Comparison of ENCODE assay signal across 17 cellular contexts in genomic region chr2:188551671-188552070, GRCh38.
DNase-seq lines count a peak whose midpoint lies in the region; ATAC-seq, FAIRE-seq and TF ChIP-seq lines count a peak whose summit lies in the region.
"Had no signal": no experiment of that assay in that cellular context is flagged by ENCODE, and none has a peak within 500 bp of the region (broad histone marks: within the 10 kb centered on the region; RNA-seq: fewer than 3 reads in every experiment).

No MANE protein-coding gene starts in this region.

- no peak for TF ChIP-seq CTCF in endothelial cell of umbilical vein (IDR thresholded peaks at IDR 0.05; ENCODE audit: extremely low read depth in 1 of 2, insufficient read depth in 1 of 2, low read depth in 1 of 2, low read length in 2 of 2)

- H3K4me1 ChIP-seq in endothelial cell of umbilical vein (ENCODE audit: control insufficient read depth, extremely low read depth, insufficient read depth, low read length) (no peaks in the 10 kb centered on the region), small intestine (ENCODE audit: control insufficient read depth in 2 of 2, insufficient read depth in 1 of 2, low read depth in 1 of 2, low read length in 1 of 2) (no peaks in the 10 kb centered on the region)
- H3K4me1 ChIP-seq: A549, Caco-2 had no signal

- H3K9ac ChIP-seq in endothelial cell of umbilical vein (replicated peaks; ENCODE audit: extremely low read depth, insufficient read depth, low read length) = no peak overlapping the region

- H3K4me3 ChIP-seq in endothelial cell of umbilical vein (replicated peaks in 1 of 3; ENCODE audit: insufficient read depth in 1 of 3, low read depth in 1 of 3, low read length in 3 of 3) (no peak overlapping the region), small intestine (ENCODE audit: low read depth in 1 of 2, low read length in 2 of 2) (no peak overlapping the region), H7 (ENCODE audit: insufficient read depth, low read depth, low read length) (no peak overlapping the region)
- H3K4me3 ChIP-seq: A549, GM12878, GM23338, HAP-1 had no signal

- no peaks in the 10 kb centered on the region for H4K20me1 ChIP-seq in endothelial cell of umbilical vein (replicated peaks; ENCODE audit: control insufficient read depth, extremely low read depth, insufficient read depth, low read length)

- H3K27ac ChIP-seq in endothelial cell of umbilical vein (ENCODE audit: insufficient read depth, low read depth, low read length) (no peak overlapping the region), small intestine (ENCODE audit: low read depth in 1 of 2, low read length in 1 of 2) (no peak overlapping the region)
- H3K27ac ChIP-seq: A549 had no signal

- no peak overlapping the region for H2AFZ ChIP-seq in endothelial cell of umbilical vein (ENCODE audit: low read depth, low read length)
- H2AFZ ChIP-seq: GM23338 had no signal

- dilution Hi-C loops in endothelial cell of umbilical vein (cut with MboI; ENCODE audit: extremely low pct_ligation_motif_present, low sequenced_read_pairs) = no loop called here

- CTCF ChIA-PET in endothelial cell of umbilical vein (lab: Charles Lee) = no interaction called here

- no peak overlapping the region for H3K4me2 ChIP-seq in endothelial cell of umbilical vein (ENCODE audit: insufficient read depth, low read length)
- H3K4me2 ChIP-seq: A549, GM23338 had no signal

- no peaks in the 10 kb centered on the region for H3K9me1 ChIP-seq in endothelial cell of umbilical vein (replicated peaks; ENCODE audit: control insufficient read depth, extremely low read depth, insufficient read depth, low read length)

- H3K79me2 ChIP-seq in endothelial cell of umbilical vein (ENCODE audit: control insufficient read depth, insufficient read depth, low read length) = no peaks in the 10 kb centered on the region

- BruUV-seq in endothelial cell of umbilical vein (replicated peaks; lab: Mats Ljungman, UMichigan) = no TSS peak

- WGBS in small intestine, 3 donors = 78 to 87% (median 78%) methylated on average over 3 of the region's 3 CpGs

- no peak for TF ChIP-seq POLR2A in endothelial cell of umbilical vein (IDR thresholded peaks at IDR 0.05; ENCODE audit: low read depth, low read length)

- H3K36me3 ChIP-seq in endothelial cell of umbilical vein (ENCODE audit: control insufficient read depth in 2 of 2, extremely low read depth in 1 of 2, insufficient read depth in 2 of 2, low read length in 2 of 2) = no peaks in the 10 kb centered on the region
- H3K36me3 ChIP-seq in small intestine (ENCODE audit: control insufficient read depth in 2 of 2, insufficient read depth in 2 of 2, low read length in 2 of 2) = no peaks in the 10 kb centered on the region
- no peaks in the 10 kb centered on the region for H3K36me3 ChIP-seq in H7 (replicated peaks; ENCODE audit: control insufficient read depth, insufficient read depth, low read length)
- H3K36me3 ChIP-seq: HAP-1 had no signal

- intact Hi-C loops in endothelial cell of umbilical vein (cut with micrococcal nuclease) = no loop called here

- ATAC-seq in HG02798 (IDR thresholded peaks at IDR 0.05; ENCODE audit: poor library complexity, unreplicated experiment) = no peak
- ATAC-seq: A549, GM12878, GM23338, HepG2 had no signal

- peak; percentile 88 for DNase-seq in OCI-M1 (lab: John Stamatoyannopoulos, UW)
- peak; percentile 77 for DNase-seq in amniotic epithelial cell (ENCODE audit: low read depth)
- DNase-seq in endothelial cell of umbilical vein (ENCODE audit: low read depth, low spot score) = peak; percentile 13
- no peak for DNase-seq in small intestine
- DNase-seq in DMS153 treated with DMSO at 0.1 percent for 48 hours (lab: John Stamatoyannopoulos, UW; ENCODE audit: unreplicated experiment) = no peak
- no peak for DNase-seq in NCI-H1417 treated with DMSO at 0.1 percent for 48 hours (lab: John Stamatoyannopoulos, UW)
- no peak for DNase-seq in H7
- DNase-seq: Caco-2; CD8-positive, alpha-beta memory T cell; DMS53 had no signal

- H3K27me3 ChIP-seq in endothelial cell of umbilical vein (ENCODE audit: control insufficient read depth in 2 of 2, insufficient read depth in 2 of 2, low read length in 2 of 2) (no peaks in the 10 kb centered on the region), small intestine (ENCODE audit: control insufficient read depth in 2 of 2, insufficient read depth in 2 of 2, low read length in 2 of 2) (no peaks in the 10 kb centered on the region), H7 (ENCODE audit: control insufficient read depth, insufficient read depth, low read length) (no peaks in the 10 kb centered on the region)

- H3K9me3 ChIP-seq in endothelial cell of umbilical vein (replicated peaks; ENCODE audit: control insufficient read depth, insufficient read depth, low read length) (no peaks in the 10 kb centered on the region), small intestine (ENCODE audit: control insufficient read depth, low read depth) (no peaks in the 10 kb centered on the region)
- H3K9me3 ChIP-seq: A549, Caco-2, HAP-1 had no signal

- FAIRE-seq in endothelial cell of umbilical vein (lab: Jason Lieb, UNC) (no peak), small intestine (lab: Jason Lieb, UNC) (peak; percentile 5)
- FAIRE-seq: A549, GM12878, HepG2, HTR-8/SVneo had no signal

- POLR2A ChIA-PET in endothelial cell of umbilical vein (lab: Charles Lee) = no interaction called here

TF ChIP-seq in endothelial cell of umbilical vein, 7 proteins besides CTCF, POLR2A, EP300 and RAD21:
- no peak for TF ChIP-seq GATA2 (IDR thresholded peaks at IDR 0.05; ENCODE audit: insufficient read depth, insufficient read length, low read depth, low read length)
- TF ChIP-seq MYC (IDR thresholded peaks at IDR 0.05; ENCODE audit: low read depth, low read length) = no peak
- TF ChIP-seq EZH2 (IDR thresholded peaks at IDR 0.05; ENCODE audit: borderline replicate concordance, low read depth, low read length, severe bottlenecking) = no peak
- TF ChIP-seq MAX (IDR thresholded peaks at IDR 0.05; ENCODE audit: insufficient read depth, insufficient read length) = no peak
- no peak for TF ChIP-seq JUN (IDR thresholded peaks at IDR 0.05; ENCODE audit: borderline replicate concordance, insufficient read depth, insufficient read length, low read depth)
- TF ChIP-seq FOS (IDR thresholded peaks at IDR 0.05; ENCODE audit: borderline replicate concordance, insufficient read depth, low read length) = no peak
- no peak for TF ChIP-seq POLR2AphosphoS5 (IDR thresholded peaks at IDR 0.05; ENCODE audit: insufficient read depth, low read depth, low read length)

Comparison
In these comparisons a context has a peak if more than half of its experiments do, and no peak if none do; other contexts are left out.
1. DNase-seq: peak in OCI-M1 (single experiment), amniotic epithelial cell (single experiment) and endothelial cell of umbilical vein (single experiment); none in small intestine (single experiment), DMS153 treated with DMSO at 0.1 percent for 48 hours (single experiment), NCI-H1417 treated with DMSO at 0.1 percent for 48 hours (single experiment) and H7 (single experiment).